Comparison of ENCODE assay signal across 8 cellular contexts in the genomic region with DNA sequence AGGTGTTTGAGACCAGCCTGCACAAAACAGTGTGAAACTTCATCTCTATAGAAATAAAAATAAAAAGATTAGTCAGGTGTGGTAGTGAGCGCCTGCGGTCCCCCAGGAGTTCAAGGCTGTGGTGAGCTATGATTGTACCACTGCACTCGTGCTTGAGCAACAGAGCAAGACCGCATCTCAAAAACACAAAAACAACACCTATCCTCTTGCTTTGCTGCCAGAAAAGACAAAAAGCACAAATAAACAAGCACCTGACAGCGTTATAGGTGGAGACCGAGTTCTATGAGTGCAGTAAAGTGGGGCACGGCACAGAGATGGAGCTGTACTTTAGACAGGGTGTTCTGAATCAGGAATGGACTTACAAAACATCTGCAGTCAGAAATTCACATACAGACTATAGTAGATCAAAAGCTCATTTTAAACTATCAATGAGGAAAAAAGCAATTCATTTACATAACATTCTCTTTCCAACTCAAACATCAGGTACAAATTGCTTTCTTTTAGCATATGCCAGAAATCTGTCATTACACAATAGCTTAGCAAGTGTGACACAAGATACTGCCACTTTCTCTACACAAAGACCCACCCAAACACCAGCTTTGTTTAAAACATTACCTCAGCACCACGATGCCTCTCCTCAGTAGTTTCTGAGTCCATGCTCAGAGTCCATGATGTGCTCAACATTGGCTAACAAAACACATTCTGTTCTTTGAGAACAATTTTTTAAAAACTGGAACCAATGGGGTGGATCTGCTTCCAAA. TPM values are rescaled to one million over a fixed set of nuclear protein-coding genes. Genes with fewer than 3 reads are reported as not detected.
A peak's percentile ranks its signal among the peaks of the same experiment; 100 is the strongest.
DNase-seq lines count a peak whose midpoint lies in the region; ATAC-seq, FAIRE-seq and TF ChIP-seq lines count a peak whose summit lies in the region.

No MANE protein-coding gene starts in this region.

- peak overlapping the region; percentile 60 for H3K4me3 Mint-ChIP-seq in CD4-positive, alpha-beta T cell
- H3K4me3 Mint-ChIP-seq in activated T-cell treated with anti-CD3 and anti-CD28 coated beads, Interleukin-2, amount 50 U/mL, for 4 hours, result peak overlapping the region; percentile 68

- intact Hi-C loops in CD4-positive, alpha-beta T cell (cut with DNase I, micrococcal nuclease), result no loop called here
- intact Hi-C loops in pancreas (cut with DNase I), result no loop called here

- POLR2A ChIA-PET in CD4-positive, alpha-beta T cell (lab: Charles Lee), result interaction anchor here (0.7 to 7.4 kb wide), 4 partner anchors 10 to 59 kb away, joined by 3 to 71 read pairs (median 7); a partner anchor contains a TSS

- peak; percentile 58 for ATAC-seq in CD4-positive, alpha-beta T cell (ENCODE audit: poor library complexity)
- peak; percentile 82 for ATAC-seq in GM19395 (IDR thresholded peaks at IDR 0.05; ENCODE audit: unreplicated experiment)
- ATAC-seq in HG03175 (IDR thresholded peaks at IDR 0.05; ENCODE audit: unreplicated experiment), result peak; percentile 76
- peak; percentile 43 to 70 for ATAC-seq in activated T-cell treated with anti-CD3 and anti-CD28 coated beads, Interleukin-2, amount 50 U/mL, for 4 hours
- ATAC-seq in pancreas, result peak; percentile 38 to 67 (median 56)

- CTCF ChIA-PET in CD4-positive, alpha-beta T cell (lab: Charles Lee), result interaction anchor here (0.6 to 1.4 kb wide), 5 partner anchors 16 to 89 kb away, joined by 3 to 5 read pairs (median 3); no protein-coding TSS in a partner anchor

- DNase-seq in CD4-positive, alpha-beta T cell, result peak in 2 of 10 experiments; percentile 33 to 39
- no peak for DNase-seq in activated T-cell treated with anti-CD3 and anti-CD28 coated beads, Interleukin-2, amount 50 U/mL, for 4 hours
- DNase-seq in pancreas, result no peak
- no peak for DNase-seq in OCI-M2 (lab: John Stamatoyannopoulos, UW; ENCODE audit: unreplicated experiment)
- DNase-seq in activated CD4-positive, alpha-beta T cell treated with anti-CD3 and anti-CD28 coated beads for 48 hours, result no peak
- DNase-seq in MV-4-11 (lab: John Stamatoyannopoulos, UW), result no peak

- FAIRE-seq in pancreas (lab: Jason Lieb, UNC), result no peak

- H3K27ac ChIP-seq in CD4-positive, alpha-beta T cell (ENCODE audit: low read depth, low read length), result no peak overlapping the region
- peak overlapping the region in 2 of 4 donors; percentile 34 to 58 for H3K27ac ChIP-seq in pancreas

- WGBS in pancreas, 2 donors, result 46 to 51% methylated on average over 8 of the region's 8 CpGs

- H3K4me3 ChIP-seq in pancreas, result no peak overlapping the region

- peaks cover 99% of the 10 kb centered on the region for H3K4me1 Mint-ChIP-seq in CD4-positive, alpha-beta T cell (ENCODE audit: low read depth)
- peaks cover 97% of the 10 kb centered on the region for H3K4me1 Mint-ChIP-seq in activated T-cell treated with anti-CD3 and anti-CD28 coated beads, Interleukin-2, amount 50 U/mL, for 4 hours (ENCODE audit: low read depth)

- TF ChIP-seq CTCF in CD4-positive, alpha-beta T cell (IDR thresholded peaks at IDR 0.05), result no peak
- TF ChIP-seq CTCF in pancreas (IDR thresholded peaks at IDR 0.05), result no peak

- no peaks in the 10 kb centered on the region for H3K9me3 Mint-ChIP-seq in CD4-positive, alpha-beta T cell
- H3K9me3 Mint-ChIP-seq in activated T-cell treated with anti-CD3 and anti-CD28 coated beads, Interleukin-2, amount 50 U/mL, for 4 hours, result no peaks in the 10 kb centered on the region

- H3K27me3 Mint-ChIP-seq in CD4-positive, alpha-beta T cell, result no peaks in the 10 kb centered on the region
- H3K27me3 Mint-ChIP-seq in activated T-cell treated with anti-CD3 and anti-CD28 coated beads, Interleukin-2, amount 50 U/mL, for 4 hours (ENCODE audit: low read depth), result no peaks in the 10 kb centered on the region

- peaks cover 77% of the 10 kb centered on the region for H3K36me3 Mint-ChIP-seq in CD4-positive, alpha-beta T cell (ENCODE audit: low read depth)
- peaks cover 69% of the 10 kb centered on the region for H3K36me3 Mint-ChIP-seq in activated T-cell treated with anti-CD3 and anti-CD28 coated beads, Interleukin-2, amount 50 U/mL, for 4 hours (ENCODE audit: insufficient read depth)

- no peaks in the 10 kb centered on the region for H3K27me3 ChIP-seq in CD4-positive, alpha-beta T cell (ENCODE audit: control insufficient read depth, insufficient read depth, low read length)
- H3K27me3 ChIP-seq in pancreas, result no peaks in the 10 kb centered on the region

- H3K36me3 ChIP-seq in pancreas, result peaks cover 0 to 3% (median 0%) of the 10 kb centered on the region in 3 donors

- H3K4me1 ChIP-seq in pancreas, result peaks cover 48 to 63% (median 53%) of the 10 kb centered on the region in 3 donors

- H3K9me3 ChIP-seq in CD4-positive, alpha-beta T cell (ENCODE audit: control insufficient read depth, low read length), result no peaks in the 10 kb centered on the region
- no peaks in the 10 kb centered on the region for H3K9me3 ChIP-seq in pancreas

- H3K27ac Mint-ChIP-seq in CD4-positive, alpha-beta T cell, result peak overlapping the region; percentile 82

RNA-seq across cellular contexts. Expression of a gene that starts 10.1 kb away (rescaled TPM):
- 100 to 1,000 TPM; 434 to 449 TPM for total RNA-seq in CD4-positive, alpha-beta T cell
- 100 to 1,000 TPM; 315 to 327 (median 324) TPM for total RNA-seq in activated T-cell treated with anti-CD3 and anti-CD28 coated beads, Interleukin-2, amount 50 U/mL, for 4 hours
- total RNA-seq in pancreas, result 100 to 1,000 TPM in 3 of 6 donors, 10 to 100 TPM in 3; 68.1 to 109 (median 94.8) TPM
- 10 to 100 TPM; 70.6 to 91.6 TPM for polyA plus RNA-seq in pancreas
